In genomic region chr10:34899161-34899560, GRCh38 we compare ENCODE assay signal across 37 cellular contexts.
"Had no signal": no experiment of that assay in that cellular context is flagged by ENCODE, and none has a peak within 500 bp of the region (broad histone marks: within the 10 kb centered on the region; RNA-seq: fewer than 3 reads in every experiment).

No MANE protein-coding gene starts in this region.

- H3K4me3 ChIP-seq: adrenal gland, ascending aorta, body of pancreas, cardiac muscle cell had no signal

- H3K27ac ChIP-seq: adrenal gland, ascending aorta, body of pancreas, brain microvascular endothelial cell, cardiac muscle cell had no signal

- H3K4me3 Mint-ChIP-seq: activated naive CD4-positive, alpha-beta T cell treated with anti-CD3 and anti-CD28 coated beads for 36 hours; activated naive CD4-positive, alpha-beta T cell treated with anti-CD3 and anti-CD28 coated beads, Interleukin-2, amount 10 ng/mL, durations not matched to agents 7 days and 5 days; activated naive CD4-positive, alpha-beta T cell treated with anti-CD3 and anti-CD28 coated beads, Interleukin-2, amount 50 U/mL, for 24 hours; activated naive CD8-positive, alpha-beta T cell; activated naive CD8-positive, alpha-beta T cell treated with anti-CD3 and anti-CD28 coated beads for 36 hours; activated naive CD8-positive, alpha-beta T cell treated with anti-CD3 and anti-CD28 coated beads, Interleukin-2, amount 10 ng/mL, durations not matched to agents 7 days and 5 days; activated naive CD8-positive, alpha-beta T cell treated with anti-CD3 and anti-CD28 coated beads, Interleukin-2, amount 50 U/mL, for 24 hours; activated T-cell treated with anti-CD3 and anti-CD28 coated beads, Interleukin-2, amount 50 U/mL, for 24 hours; activated T-cell treated with anti-CD3 and anti-CD28 coated beads, Interleukin-2, amount 50 U/mL, for 4 hours; activated T-cell treated with anti-CD3 and anti-CD28 coated beads, Interleukin-2, amount 50 U/mL, for 72 hours; activated T-helper 1 cell treated with anti-CD3 and anti-CD28 coated beads, Interleukin-12 subunit alpha, Interleukin-12 subunit beta, Interleukin-2, Interleukin-4 antibody, amounts not matched to agents 30 ng/mL and 10 ng/mL and 1 ng/mL, durations not matched to agents 14 hours and 24 hours and 36 hours; activated T-helper 17 cell treated with anti-CD3 and anti-CD28 coated beads, Interleukin-2, amount 50 U/mL, for 72 hours; brain; central memory CD8-positive, alpha-beta T cell had no signal

- ATAC-seq: activated naive CD4-positive, alpha-beta T cell treated with anti-CD3 and anti-CD28 coated beads, Interleukin-2, amount 50 U/mL, for 72 hours; activated naive CD8-positive, alpha-beta T cell treated with anti-CD3 and anti-CD28 coated beads, Interleukin-2, amount 50 U/mL, for 24 hours; activated T-cell treated with anti-CD3 and anti-CD28 coated beads, Interleukin-2, amount 50 U/mL, for 4 hours; activated T-cell treated with anti-CD3 and anti-CD28 coated beads, Interleukin-2, amount 50 U/mL, for 72 hours; activated T-helper 17 cell treated with anti-CD3 and anti-CD28 coated beads, Interleukin-2, amount 50 U/mL, for 72 hours; body of pancreas had no signal

- H3K27me3 Mint-ChIP-seq: activated naive CD4-positive, alpha-beta T cell treated with anti-CD3 and anti-CD28 coated beads, Interleukin-2, amount 10 ng/mL, durations not matched to agents 7 days and 5 days; activated naive CD8-positive, alpha-beta T cell treated with anti-CD3 and anti-CD28 coated beads for 36 hours; activated naive CD8-positive, alpha-beta T cell treated with anti-CD3 and anti-CD28 coated beads, Interleukin-2, amount 50 U/mL, for 24 hours had no signal

- H3K36me3 ChIP-seq: adrenal gland, ascending aorta, brain microvascular endothelial cell, cardiac muscle cell had no signal

- H3K27me3 ChIP-seq: adrenal gland, ascending aorta, body of pancreas, brain microvascular endothelial cell, cardiac muscle cell had no signal

- H3K9me3 Mint-ChIP-seq: activated naive CD4-positive, alpha-beta T cell treated with anti-CD3 and anti-CD28 coated beads for 36 hours; activated naive CD4-positive, alpha-beta T cell treated with anti-CD3 and anti-CD28 coated beads, Interleukin-2, amount 10 ng/mL, durations not matched to agents 7 days and 5 days; activated naive CD4-positive, alpha-beta T cell treated with anti-CD3 and anti-CD28 coated beads, Interleukin-2, amount 50 U/mL, for 24 hours; activated naive CD4-positive, alpha-beta T cell treated with anti-CD3 and anti-CD28 coated beads, Interleukin-2, amount 50 U/mL, for 72 hours; activated naive CD8-positive, alpha-beta T cell treated with anti-CD3 and anti-CD28 coated beads for 36 hours; activated naive CD8-positive, alpha-beta T cell treated with anti-CD3 and anti-CD28 coated beads, Interleukin-2, amount 10 ng/mL, durations not matched to agents 7 days and 5 days; activated naive CD8-positive, alpha-beta T cell treated with anti-CD3 and anti-CD28 coated beads, Interleukin-2, amount 50 U/mL, for 24 hours; activated T-cell treated with anti-CD3 and anti-CD28 coated beads, Interleukin-2, amount 50 U/mL, for 24 hours; activated T-cell treated with anti-CD3 and anti-CD28 coated beads, Interleukin-2, amount 50 U/mL, for 4 hours; activated T-cell treated with anti-CD3 and anti-CD28 coated beads, Interleukin-2, amount 50 U/mL, for 72 hours; activated T-helper 1 cell treated with anti-CD3 and anti-CD28 coated beads, Interleukin-12 subunit alpha, Interleukin-12 subunit beta, Interleukin-2, Interleukin-4 antibody, amounts not matched to agents 30 ng/mL and 10 ng/mL and 1 ng/mL, durations not matched to agents 14 hours and 24 hours and 36 hours; activated T-helper 17 cell treated with anti-CD3 and anti-CD28 coated beads, Interleukin-2, amount 50 U/mL, for 72 hours; activated T-helper 2 cell treated with anti-CD3 and anti-CD28 coated beads, Interferon-gamma antibody, Interleukin-2, Interleukin-4, amounts not matched to agents 10 μg/mL and 5 μg/mL and 100 μg/mL, durations not matched to agents 14 hours and 24 hours and 36 hours had no signal

- DNase-seq: activated effector memory CD4-positive, alpha-beta T cell treated with anti-CD3 and anti-CD28 coated beads, Interleukin-2, amount 50 U/mL, for 16 hours; activated effector memory CD4-positive, alpha-beta T cell treated with Interleukin-2 at 50 U/mL for 16 hours; activated gamma-delta T cell; activated gamma-delta T cell treated with Interleukin-2 at 50 U/mL for 16 hours; activated naive CD4-positive, alpha-beta T cell; activated naive CD4-positive, alpha-beta T cell treated with anti-CD3 and anti-CD28 coated beads for 36 hours; activated naive CD4-positive, alpha-beta T cell treated with anti-CD3 and anti-CD28 coated beads, Interleukin-2, amount 10 ng/mL, durations not matched to agents 7 days and 5 days; activated naive CD4-positive, alpha-beta T cell treated with anti-CD3 and anti-CD28 coated beads, Interleukin-2, amount 50 U/mL, for 16 hours; activated naive CD4-positive, alpha-beta T cell treated with Interleukin-2 at 50 U/mL for 16 hours; activated naive CD8-positive, alpha-beta T cell treated with anti-CD3 and anti-CD28 coated beads for 36 hours; activated naive CD8-positive, alpha-beta T cell treated with anti-CD3 and anti-CD28 coated beads, Interleukin-2, amount 10 ng/mL, durations not matched to agents 7 days and 5 days; activated naive CD8-positive, alpha-beta T cell treated with anti-CD3 and anti-CD28 coated beads, Interleukin-2, amount 50 U/mL, for 24 hours; activated T-cell treated with anti-CD3 and anti-CD28 coated beads, Interleukin-2, amount 50 U/mL, for 1 hour; activated T-cell treated with anti-CD3 and anti-CD28 coated beads, Interleukin-2, amount 50 U/mL, for 24 hours; activated T-cell treated with anti-CD3 and anti-CD28 coated beads, Interleukin-2, amount 50 U/mL, for 4 hours; activated T-cell treated with anti-CD3 and anti-CD28 coated beads, Interleukin-2, amount 50 U/mL, for 48 hours; activated T-cell treated with anti-CD3 and anti-CD28 coated beads, Interleukin-2, amount 50 U/mL, for 72 hours; adrenal gland; amniotic stem cell; amygdala; anterior cingulate cortex; aorta; body of pancreas; brain microvascular endothelial cell; caudate nucleus; central memory CD4-positive, alpha-beta T cell; cerebellar nuclear complex had no signal

- H3K27ac Mint-ChIP-seq: activated naive CD4-positive, alpha-beta T cell treated with anti-CD3 and anti-CD28 coated beads for 36 hours; activated naive CD4-positive, alpha-beta T cell treated with anti-CD3 and anti-CD28 coated beads, Interleukin-2, amount 10 ng/mL, durations not matched to agents 7 days and 5 days; activated naive CD4-positive, alpha-beta T cell treated with anti-CD3 and anti-CD28 coated beads, Interleukin-2, amount 50 U/mL, for 72 hours; activated naive CD8-positive, alpha-beta T cell; activated naive CD8-positive, alpha-beta T cell treated with anti-CD3 and anti-CD28 coated beads for 36 hours; activated naive CD8-positive, alpha-beta T cell treated with anti-CD3 and anti-CD28 coated beads, Interleukin-2, amount 10 ng/mL, durations not matched to agents 7 days and 5 days; activated naive CD8-positive, alpha-beta T cell treated with anti-CD3 and anti-CD28 coated beads, Interleukin-2, amount 50 U/mL, for 24 hours; activated T-cell treated with anti-CD3 and anti-CD28 coated beads, Interleukin-2, amount 50 U/mL, for 24 hours; activated T-cell treated with anti-CD3 and anti-CD28 coated beads, Interleukin-2, amount 50 U/mL, for 72 hours; activated T-helper 1 cell treated with anti-CD3 and anti-CD28 coated beads, Interleukin-12 subunit alpha, Interleukin-12 subunit beta, Interleukin-2, Interleukin-4 antibody, amounts not matched to agents 30 ng/mL and 10 ng/mL and 1 ng/mL, durations not matched to agents 14 hours and 24 hours and 36 hours; activated T-helper 17 cell treated with anti-CD3 and anti-CD28 coated beads, Interleukin-2, amount 50 U/mL, for 72 hours; activated T-helper 2 cell treated with anti-CD3 and anti-CD28 coated beads, Interferon-gamma antibody, Interleukin-2, Interleukin-4, amounts not matched to agents 10 μg/mL and 5 μg/mL and 100 μg/mL, durations not matched to agents 14 hours and 24 hours and 36 hours; brain had no signal

- H3K4me1 Mint-ChIP-seq: activated naive CD4-positive, alpha-beta T cell treated with anti-CD3 and anti-CD28 coated beads, Interleukin-2, amount 10 ng/mL, durations not matched to agents 7 days and 5 days; activated naive CD4-positive, alpha-beta T cell treated with anti-CD3 and anti-CD28 coated beads, Interleukin-2, amount 50 U/mL, for 24 hours; activated naive CD8-positive, alpha-beta T cell treated with anti-CD3 and anti-CD28 coated beads for 36 hours; activated naive CD8-positive, alpha-beta T cell treated with anti-CD3 and anti-CD28 coated beads, Interleukin-2, amount 10 ng/mL, durations not matched to agents 7 days and 5 days; activated naive CD8-positive, alpha-beta T cell treated with anti-CD3 and anti-CD28 coated beads, Interleukin-2, amount 50 U/mL, for 24 hours; activated T-helper 17 cell treated with anti-CD3 and anti-CD28 coated beads, Interleukin-2, amount 50 U/mL, for 72 hours; central memory CD8-positive, alpha-beta T cell had no signal

- H3K4me1 ChIP-seq: adrenal gland, ascending aorta, body of pancreas had no signal

- H3K36me3 Mint-ChIP-seq: activated naive CD4-positive, alpha-beta T cell treated with anti-CD3 and anti-CD28 coated beads, Interleukin-2, amount 10 ng/mL, durations not matched to agents 7 days and 5 days; activated naive CD4-positive, alpha-beta T cell treated with anti-CD3 and anti-CD28 coated beads, Interleukin-2, amount 50 U/mL, for 72 hours; activated naive CD8-positive, alpha-beta T cell; activated naive CD8-positive, alpha-beta T cell treated with anti-CD3 and anti-CD28 coated beads for 36 hours; activated naive CD8-positive, alpha-beta T cell treated with anti-CD3 and anti-CD28 coated beads, Interleukin-2, amount 10 ng/mL, durations not matched to agents 7 days and 5 days; brain had no signal

- H3K9me3 ChIP-seq: adrenal gland, ascending aorta, body of pancreas had no signal
